Comparison of ENCODE assay signal across 1 cellular context in the genomic region with DNA sequence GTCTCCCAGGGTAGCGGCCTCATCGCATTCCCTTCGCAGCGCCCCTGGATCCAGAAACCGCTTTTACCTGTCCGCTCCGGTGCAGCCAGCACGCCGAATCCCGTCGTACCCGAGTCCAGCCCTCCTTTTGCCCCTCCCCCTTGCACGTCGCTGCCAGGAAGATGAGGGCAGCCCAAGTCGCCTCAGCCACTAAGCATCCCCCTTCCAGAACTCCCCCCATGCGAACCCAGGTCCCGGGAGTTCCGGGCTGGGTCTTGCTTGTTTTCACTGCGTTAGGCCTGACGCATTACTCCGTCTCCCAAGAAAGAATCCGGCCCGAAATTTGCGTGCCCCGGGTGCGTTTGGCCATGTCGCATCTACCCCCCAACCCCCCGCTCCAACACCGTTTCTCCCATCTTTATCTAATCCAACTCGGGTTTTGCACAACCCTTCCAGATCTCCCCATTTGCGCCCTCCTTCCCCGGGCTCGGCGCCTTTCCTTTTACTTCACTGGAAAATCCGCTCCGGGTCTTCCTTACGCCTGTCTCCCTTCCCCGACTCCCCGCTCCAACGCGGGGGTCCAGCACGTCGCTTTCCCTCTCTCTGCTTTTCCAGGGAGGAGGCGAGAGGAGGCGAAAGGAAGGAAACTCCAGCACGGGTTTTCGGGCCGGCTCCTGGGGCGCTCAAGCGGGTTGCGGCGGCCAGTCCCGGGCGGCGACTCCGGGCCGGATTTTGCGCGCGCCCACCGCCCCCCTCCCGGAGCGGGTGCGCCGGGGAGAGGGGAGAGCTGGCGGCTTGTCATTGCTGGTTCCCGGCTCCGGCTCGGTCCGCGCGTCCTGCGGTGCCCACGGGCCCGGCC.
TF ChIP-seq lines count a peak whose summit lies in the region.

No MANE protein-coding gene starts in this region.

TF ChIP-seq in HepG2, 621 proteins besides CTCF, POLR2A, EP300 and RAD21 (continued from another document):
- TF ChIP-seq MTERF4 (CRISPR knock-in tag; IDR thresholded peaks at IDR 0.05): peak; percentile 68; the same call in 1 of the 2 replicates
- TF ChIP-seq SALL1 (CRISPR knock-in tag; IDR thresholded peaks at IDR 0.05): peak; percentile 27; the same call in 1 of the 2 replicates
- peak; percentile 32; the same call in 1 of the 2 replicates for TF ChIP-seq KAT8 (CRISPR knock-in tag; IDR thresholded peaks at IDR 0.05)
- TF ChIP-seq ZNF709 (CRISPR knock-in tag; IDR thresholded peaks at IDR 0.05): 0 out of 2 replicates have a peak, but pooled peaks have one; percentile 56
- peak; percentile 88 for TF ChIP-seq ZSCAN25 (CRISPR knock-in tag; IDR thresholded peaks at IDR 0.05)
- TF ChIP-seq ZNF430 (CRISPR knock-in tag; IDR thresholded peaks at IDR 0.05): peak; percentile 54; the same call in 1 of the 2 replicates
- TF ChIP-seq PRDM15 (CRISPR knock-in tag; IDR thresholded peaks at IDR 0.05): peak; percentile 96
TF ChIP-seq in HepG2: peak in this region for 110; not testable (repeated sequence) for 511.
